8 cellular contexts compared by ENCODE assay signal in the genomic region with DNA sequence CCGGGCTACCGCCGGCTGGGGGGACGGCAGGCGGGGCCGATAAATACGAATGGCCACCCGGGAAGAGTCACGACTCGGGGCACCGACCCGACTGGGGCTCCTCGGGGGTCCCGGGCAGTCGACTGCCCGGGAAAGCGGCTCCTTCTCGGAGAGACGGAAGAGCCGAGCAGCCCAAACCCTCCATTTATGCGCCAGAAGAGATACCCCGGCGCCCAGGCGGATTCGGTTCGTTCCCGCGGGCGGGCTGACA. TPM values are rescaled to one million over a fixed set of nuclear protein-coding genes. Genes with fewer than 3 reads are reported as not detected.
DNase-seq lines count a peak whose midpoint lies in the region; ATAC-seq and TF ChIP-seq lines count a peak whose summit lies in the region.

No MANE protein-coding gene starts in this region.

- DNase-seq in NCI-H1092 treated with DMSO at 0.1 percent for 48 hours (lab: John Stamatoyannopoulos, UW) (peak; percentile 53), NCI-H1092 (lab: John Stamatoyannopoulos, UW) (no peak), kidney epithelial cell (ENCODE audit: low read depth) (no peak), thoracic aorta (ENCODE audit: low spot score) (no peak), NCI-H2227 treated with DMSO at 0.1 percent for 48 hours (lab: John Stamatoyannopoulos, UW) (no peak), HT-29 (ENCODE audit: low spot score) (no peak)

- peaks cover 65% of the 10 kb centered on the region for H3K4me1 Mint-ChIP-seq in activated naive CD8-positive, alpha-beta T cell (ENCODE audit: low read depth)

- H3K27me3 Mint-ChIP-seq in activated naive CD8-positive, alpha-beta T cell = no peaks in the 10 kb centered on the region

- peaks cover 23 to 39% of the 10 kb centered on the region in 2 donors for H3K4me1 ChIP-seq in thoracic aorta (ENCODE audit: control insufficient read depth in 1 of 2, low read depth in 2 of 2)

- TF ChIP-seq CTCF in kidney epithelial cell (IDR thresholded peaks at IDR 0.05; ENCODE audit: insufficient read depth, low read length, poor library complexity, severe bottlenecking) (no peak), thoracic aorta (IDR thresholded peaks at IDR 0.05) (no peak)

- H3K9me3 ChIP-seq in thoracic aorta = no peaks in the 10 kb centered on the region

- H3K27me3 ChIP-seq in kidney epithelial cell (ENCODE audit: control insufficient read depth, insufficient read depth, low read length) (no peaks in the 10 kb centered on the region), thoracic aorta (replicated peaks; ENCODE audit: insufficient read depth) (no peaks in the 10 kb centered on the region)

- no peaks in the 10 kb centered on the region for H3K9me3 Mint-ChIP-seq in activated naive CD8-positive, alpha-beta T cell (ENCODE audit: low read depth)

- H3K36me3 ChIP-seq in kidney epithelial cell (ENCODE audit: control insufficient read depth, insufficient read depth, low read length) = no peaks in the 10 kb centered on the region
- no peaks in the 10 kb centered on the region for H3K36me3 ChIP-seq in thoracic aorta

- H3K4me3 ChIP-seq in kidney epithelial cell (ENCODE audit: low read depth, low read length) = peak overlapping the region; percentile 95
- H3K4me3 ChIP-seq in thoracic aorta = peak overlapping the region; percentile 80

- peak overlapping the region; percentile 97 for H3K4me3 Mint-ChIP-seq in activated naive CD8-positive, alpha-beta T cell

- H3K27ac Mint-ChIP-seq in activated naive CD8-positive, alpha-beta T cell = peak overlapping the region; percentile 86

- ATAC-seq in HG03095 (IDR thresholded peaks at IDR 0.05; ENCODE audit: unreplicated experiment) = peak; percentile 7
- no peak for ATAC-seq in thoracic aorta (ENCODE audit: insufficient number of reproducible peaks, low FRiP score, low read depth)

- peak overlapping the region; percentile 87 to 91 for H3K27ac ChIP-seq in thoracic aorta

- H3K36me3 Mint-ChIP-seq in activated naive CD8-positive, alpha-beta T cell = peaks cover 4% of the 10 kb centered on the region

RNA-seq across cellular contexts. Expression of a gene that starts 0.4 kb away (rescaled TPM):
- total RNA-seq in kidney epithelial cell (2.4 and 3.5 TPM in 2 replicates), thoracic aorta (10 to 100 TPM; 10.6 to 19.4 TPM)
- 0.46 and 3.0 TPM in 2 replicates for total RNA-seq in HT-29 (2014; rRNA removed; shearing (Covaris generic))

RNA-seq across cellular contexts. Expression of a gene that starts 44.2 kb away (rescaled TPM):
- 18.1 and 18.2 TPM in 2 replicates for total RNA-seq in kidney epithelial cell
- total RNA-seq in thoracic aorta = 10 to 100 TPM; 37.6 to 81.4 TPM
- 16.5 and 16.7 TPM in 2 replicates for total RNA-seq in HT-29 (2014; rRNA removed; shearing (Covaris generic))
